ENCODE assay signal across 8 cellular contexts in genomic region chr4:6910960-6911874, GRCh38. TPM values are rescaled to one million over a fixed set of nuclear protein-coding genes. Genes with fewer than 3 reads are reported as not detected.
DNase-seq lines count a peak whose midpoint lies in the region; ATAC-seq, FAIRE-seq and TF ChIP-seq lines count a peak whose summit lies in the region.

No MANE protein-coding gene starts in this region.

- CTCF ChIA-PET in A549 (lab: Yijun Ruan, JAX): interaction anchor here (0.6 to 2.9 kb wide), 12 partner anchors 11 to 191 kb away, joined by 3 to 10 read pairs (median 4); partner anchors contain the start of gene TADA2B
- CTCF ChIA-PET in naive thymus-derived CD4-positive, alpha-beta T cell (lab: Charles Lee): interaction anchor here (0.7 to 1.3 kb wide), 8 partner anchors 11 to 132 kb away, joined by 3 to 5 read pairs (median 3); partner anchors contain the start of gene TADA2B

- POLR2A ChIA-PET in A549 (lab: Yijun Ruan, JAX): interaction anchor here (1.0 kb wide), 1 partner anchor 18 kb away, joined by 3 read pairs; no protein-coding TSS in a partner anchor
- POLR2A ChIA-PET in naive thymus-derived CD4-positive, alpha-beta T cell (lab: Charles Lee): interaction anchor here (0.6 to 7.1 kb wide), 13 partner anchors 12 to 1077 kb away, joined by 3 to 62 read pairs (median 4); partner anchors contain the start of gene GRPEL1

- peak overlapping the region; percentile 92 for H3K4me3 Mint-ChIP-seq in chondrocyte (ENCODE audit: unreplicated experiment)
- peak overlapping the region; percentile 86 to 95 (median 90) for H3K4me3 Mint-ChIP-seq in naive thymus-derived CD4-positive, alpha-beta T cell

- TF ChIP-seq CTCF in A549 (IDR thresholded peaks at IDR 0.05): no peak
- TF ChIP-seq CTCF in HFF-Myc (IDR thresholded peaks at IDR 0.05; ENCODE audit: low read depth, low read length, missing control alignments): no peak
- TF ChIP-seq CTCF in chondrocyte (IDR thresholded peaks at IDR 0.05): peak; percentile 10

- peaks cover 0 to 9% (median 0%) of the 10 kb centered on the region in 3 experiments for H3K36me3 ChIP-seq in naive thymus-derived CD4-positive, alpha-beta T cell (ENCODE audit: control insufficient read depth in 2 of 3, insufficient read depth in 3 of 3, low read length in 3 of 3)

- H3K4me3 ChIP-seq in A549 (peak overlapping the region; percentile 95), HFF-Myc (replicated peaks; ENCODE audit: low read depth, low read length) (peak overlapping the region; percentile 70)
- peak overlapping the region; percentile 66 for H3K4me3 ChIP-seq in naive thymus-derived CD4-positive, alpha-beta T cell (ENCODE audit: low read length)

- no peaks in the 10 kb centered on the region for H3K9me3 Mint-ChIP-seq in chondrocyte (ENCODE audit: low read depth)
- H3K9me3 Mint-ChIP-seq in naive thymus-derived CD4-positive, alpha-beta T cell: no peaks in the 10 kb centered on the region

- 85% methylated on average over 15 of the region's 15 CpGs for WGBS in A549 (ENCODE audit: missing lambda C conversion rate)

- H3K27me3 Mint-ChIP-seq in chondrocyte (ENCODE audit: low read depth): peaks cover 4% of the 10 kb centered on the region
- H3K27me3 Mint-ChIP-seq in naive thymus-derived CD4-positive, alpha-beta T cell: peaks cover 0 to 2% (median 0%) of the 10 kb centered on the region in 5 donors

- peak overlapping the region; percentile 98 to 99 for H3K27ac ChIP-seq in A549
- H3K27ac ChIP-seq in naive thymus-derived CD4-positive, alpha-beta T cell (ENCODE audit: low read depth, low read length): no peak overlapping the region

- H3K4me1 Mint-ChIP-seq in chondrocyte (ENCODE audit: low read depth): peaks cover 29% of the 10 kb centered on the region
- H3K4me1 Mint-ChIP-seq in naive thymus-derived CD4-positive, alpha-beta T cell: peaks cover 59 to 76% (median 67%) of the 10 kb centered on the region in 7 donors

- H3K36me3 Mint-ChIP-seq in chondrocyte (ENCODE audit: low read depth): peaks cover 2% of the 10 kb centered on the region
- H3K36me3 Mint-ChIP-seq in naive thymus-derived CD4-positive, alpha-beta T cell: peaks cover 0 to 5% (median 0%) of the 10 kb centered on the region in 5 donors

- intact Hi-C loops in naive thymus-derived CD4-positive, alpha-beta T cell (cut with micrococcal nuclease): loop anchor here in 1 of 2 donors (2.0 kb wide), 1 partner anchor 16 kb away; no protein-coding TSS in a partner anchor

- no peak for FAIRE-seq in A549 (lab: Jason Lieb, UNC)

- no peak for TF ChIP-seq EP300 in A549 (IDR thresholded peaks at IDR 0.05)

- ATAC-seq in A549: no peak
- no peak for ATAC-seq in naive thymus-derived CD4-positive, alpha-beta T cell
- no peak for ATAC-seq in GM21786 (IDR thresholded peaks at IDR 0.05; ENCODE audit: unreplicated experiment)
- ATAC-seq in GM18520 (IDR thresholded peaks at IDR 0.05; ENCODE audit: unreplicated experiment): no peak
- ATAC-seq in GM21515 (IDR thresholded peaks at IDR 0.05; ENCODE audit: unreplicated experiment): no peak

- peaks cover 34% of the 10 kb centered on the region for H3K4me1 ChIP-seq in A549
- H3K4me1 ChIP-seq in naive thymus-derived CD4-positive, alpha-beta T cell (ENCODE audit: control insufficient read depth in 2 of 2, insufficient read depth in 2 of 2, low read length in 2 of 2): peaks cover 24 to 45% of the 10 kb centered on the region in 2 donors

- H3K27ac Mint-ChIP-seq in chondrocyte (ENCODE audit: unreplicated experiment): no peak overlapping the region
- H3K27ac Mint-ChIP-seq in naive thymus-derived CD4-positive, alpha-beta T cell: peak overlapping the region; percentile 36 to 94 (median 85)

- H3K4me2 ChIP-seq in A549: peak overlapping the region; percentile 96

- no peak; the same call in 1 of the 2 replicates for TF ChIP-seq POLR2A in A549 (IDR thresholded peaks at IDR 0.05; ENCODE audit: low read length)

- TF ChIP-seq RAD21 in A549 (conservative IDR thresholded peaks at IDR 0.05 in 1 of 2, IDR thresholded peaks at IDR 0.05 in 1 of 2): no peak

- H3K9me3 ChIP-seq in A549: no peaks in the 10 kb centered on the region
- H3K9me3 ChIP-seq in naive thymus-derived CD4-positive, alpha-beta T cell (ENCODE audit: control insufficient read depth in 2 of 3, low read length in 3 of 3): no peaks in the 10 kb centered on the region

- no peaks in the 10 kb centered on the region for H3K27me3 ChIP-seq in naive thymus-derived CD4-positive, alpha-beta T cell (ENCODE audit: control insufficient read depth in 2 of 2, insufficient read depth in 2 of 2, low read length in 2 of 2)

- no peak for DNase-seq in A549 (ENCODE audit: low read depth in 1 of 2, low spot score in 1 of 2)
- no peak for DNase-seq in HFF-Myc (ENCODE audit: extremely low read depth, low read depth)
- DNase-seq in chondrocyte (ENCODE audit: low spot score): no peak
- DNase-seq in naive thymus-derived CD4-positive, alpha-beta T cell: no peak
- no peak for DNase-seq in NCI-H510A (lab: John Stamatoyannopoulos, UW)

TF ChIP-seq in A549, 52 proteins besides CTCF, POLR2A, EP300 and RAD21:
- no peak for TF ChIP-seq ZC3H11A (IDR thresholded peaks at IDR 0.05)
- no peak for TF ChIP-seq CHD4 (IDR thresholded peaks at IDR 0.05; ENCODE audit: borderline replicate concordance)
- no peak for TF ChIP-seq MAFK (IDR thresholded peaks at IDR 0.05; ENCODE audit: partially characterized antibody)

RNA-seq across cellular contexts. Expression of gene TBC1D14, which starts 1.6 kb away (rescaled TPM):
- 35.8 and 39.0 TPM in 2 replicates for polyA plus RNA-seq in A549 (2011; rRNA removed)
- polyA plus RNA-seq in A549 (2012; cell fraction: cytosol; rRNA removed): 29.8 and 36.1 TPM in 2 replicates
- polyA plus RNA-seq in A549 (2012; cell fraction: nucleus; rRNA removed): 25.3 and 31.9 TPM in 2 replicates
- 25.4 to 30.2 TPM (median 28.3 TPM) in 3 replicates for polyA plus RNA-seq in A549 (2017; fragmentation: RNase III; extraction: RNeasy Plus Mini Kit Qiagen cat#74134 plus additional on column Dnase treatment)
- 37.2 and 39.4 TPM in 2 replicates for polyA minus RNA-seq in A549 (2011; rRNA and poly(A)+ RNA removed)
- 24.2 to 29.1 TPM (median 25.2 TPM) in 3 replicates for total RNA-seq in chondrocyte
- 10 to 100 TPM; 42.9 to 72.2 (median 58.3) TPM for total RNA-seq in naive thymus-derived CD4-positive, alpha-beta T cell
- 10 to 100 TPM; 34.4 to 53.5 TPM for polyA plus RNA-seq in naive thymus-derived CD4-positive, alpha-beta T cell
